In genomic region chr11:129989437-129989836, GRCh38 we compare ENCODE assay signal across 19 cellular contexts.
"Had no signal": no experiment of that assay in that cellular context is flagged by ENCODE, and none has a peak within 500 bp of the region (broad histone marks: within the 10 kb centered on the region; RNA-seq: fewer than 3 reads in every experiment).

No MANE protein-coding gene starts in this region.

- H3K4me3 ChIP-seq: dorsolateral prefrontal cortex, heart left ventricle, neural progenitor cell, ovary, suprapubic skin, thyroid gland had no signal

- H2AFZ ChIP-seq: neural progenitor cell had no signal

- H3K27me3 Mint-ChIP-seq: natural killer cell treated with Interleukin-12 subunit alpha and Interleukin-12 subunit beta and Interleukin-15 and Interleukin-18, amount 100 ng/mL, for 72 hours had no signal

- ATAC-seq: heart left ventricle; natural killer cell treated with Interleukin-12 subunit alpha and Interleukin-12 subunit beta and Interleukin-15 and Interleukin-18, amount 100 ng/mL, for 72 hours; right cardiac atrium; stimulated activated effector memory CD8-positive, alpha-beta T cell treated with anti-CD3 and anti-CD28 coated beads, Interleukin-12 subunit alpha, Interleukin-12 subunit beta, amount 100 ng/mL, for 72 hours; stimulated activated naive CD8-positive, alpha-beta T cell treated with anti-CD3 and anti-CD28 coated beads, Interleukin-15, Interleukin-2, amounts not matched to agents 100 U/mL and 50 U/mL, for 24 hours had no signal

- H3K4me3 Mint-ChIP-seq: natural killer cell treated with Interleukin-12 subunit alpha and Interleukin-12 subunit beta and Interleukin-15 and Interleukin-18, amount 100 ng/mL, for 72 hours; neural progenitor cell; stimulated activated effector memory CD8-positive, alpha-beta T cell treated with anti-CD3 and anti-CD28 coated beads, Interleukin-12 subunit alpha, Interleukin-12 subunit beta, amount 100 ng/mL, for 72 hours had no signal

- H3K9ac ChIP-seq: neural progenitor cell had no signal

- H3K9me3 Mint-ChIP-seq: natural killer cell treated with Interleukin-12 subunit alpha and Interleukin-12 subunit beta and Interleukin-15 and Interleukin-18, amount 100 ng/mL, for 72 hours; stimulated activated effector memory CD8-positive, alpha-beta T cell treated with anti-CD3 and anti-CD28 coated beads, Interleukin-12 subunit alpha, Interleukin-12 subunit beta, amount 100 ng/mL, for 72 hours had no signal

- FAIRE-seq: kidney had no signal

- H3K4me2 ChIP-seq: neural progenitor cell had no signal

- H3K36me3 Mint-ChIP-seq: natural killer cell treated with Interleukin-12 subunit alpha and Interleukin-12 subunit beta and Interleukin-15 and Interleukin-18, amount 100 ng/mL, for 72 hours; stimulated activated effector memory CD8-positive, alpha-beta T cell treated with anti-CD3 and anti-CD28 coated beads, Interleukin-12 subunit alpha, Interleukin-12 subunit beta, amount 100 ng/mL, for 72 hours had no signal

- H3K27me3 ChIP-seq: dorsolateral prefrontal cortex, heart left ventricle, neural progenitor cell, ovary, suprapubic skin, thyroid gland had no signal

- DNase-seq: central memory CD4-positive, alpha-beta T cell; cortex of kidney; dorsolateral prefrontal cortex; effector CD8-positive, alpha-beta T cell; foreskin melanocyte; heart left ventricle; kidney; mesendoderm; nucleus accumbens; ovary; right cardiac atrium; stimulated activated CD4-positive, alpha-beta T cell treated with anti-CD3 and anti-CD28 coated beads, Interleukin-4, amount 100 ng/mL, for 1 hour; stimulated activated CD8-positive, alpha-beta memory T cell treated with anti-CD3 and anti-CD28 coated beads, Interleukin-4, amount 100 ng/mL, for 48 hours; stimulated activated naive CD8-positive, alpha-beta T cell treated with anti-CD3 and anti-CD28 coated beads, Interleukin-15, Interleukin-2, amounts not matched to agents 100 U/mL and 50 U/mL, for 24 hours; thyroid gland had no signal

- H3K36me3 ChIP-seq: heart left ventricle, neural progenitor cell, ovary, suprapubic skin, thyroid gland had no signal

- H3K27ac ChIP-seq: dorsolateral prefrontal cortex, heart left ventricle, neural progenitor cell, ovary, suprapubic skin, thyroid gland had no signal

- H3K4me1 ChIP-seq: neural progenitor cell, suprapubic skin had no signal

- H3K9me3 ChIP-seq: ovary, suprapubic skin, thyroid gland had no signal

- H3K27ac Mint-ChIP-seq: natural killer cell treated with Interleukin-12 subunit alpha and Interleukin-12 subunit beta and Interleukin-15 and Interleukin-18, amount 100 ng/mL, for 72 hours; neural progenitor cell; stimulated activated effector memory CD8-positive, alpha-beta T cell treated with anti-CD3 and anti-CD28 coated beads, Interleukin-12 subunit alpha, Interleukin-12 subunit beta, amount 100 ng/mL, for 72 hours had no signal
